In genomic region chr11:13183094-13183825, GRCh38 we compare ENCODE assay signal across 8 cellular contexts.
DNase-seq lines count a peak whose midpoint lies in the region; ATAC-seq and TF ChIP-seq lines count a peak whose summit lies in the region.

No MANE protein-coding gene starts in this region.

- H2AFZ ChIP-seq in DND-41 (ENCODE audit: low read depth, low read length), result no peak overlapping the region
- H2AFZ ChIP-seq in Loucy (ENCODE audit: low read length), result peak overlapping the region; percentile 94

- H3K9me3 ChIP-seq in DND-41 (ENCODE audit: insufficient read depth, low read length, severe bottlenecking) (peaks cover 2% of the 10 kb centered on the region), Loucy (ENCODE audit: insufficient read depth, low read depth, low read length) (peaks cover 1% of the 10 kb centered on the region; the same call in 1 of the 2 replicates), left ventricle myocardium inferior (replicated peaks) (peaks cover 20% of the 10 kb centered on the region)

- H3K79me2 ChIP-seq in DND-41 (ENCODE audit: insufficient read depth, low read length) (no peaks in the 10 kb centered on the region), Loucy (ENCODE audit: insufficient read depth, low read length) (no peaks in the 10 kb centered on the region)

- peak overlapping the region; percentile 26; the same call in 1 of the 2 replicates for H3K4me2 ChIP-seq in DND-41 (ENCODE audit: insufficient read depth, low read length)
- H3K4me2 ChIP-seq in Loucy (ENCODE audit: low read depth, low read length, poor library complexity, severe bottlenecking), result peak overlapping the region; percentile 79

- peaks cover 4% of the 10 kb centered on the region; the same call in 1 of the 2 replicates for H3K4me1 ChIP-seq in DND-41 (ENCODE audit: insufficient read depth, low read length)
- peaks cover 5% of the 10 kb centered on the region for H3K4me1 ChIP-seq in Loucy (ENCODE audit: insufficient read depth, low read length, poor library complexity, severe bottlenecking)
- peaks cover 6% of the 10 kb centered on the region for H3K4me1 ChIP-seq in left ventricle myocardium inferior

- H3K27ac ChIP-seq in DND-41 (ENCODE audit: low read length), result no peak overlapping the region
- peak overlapping the region; percentile 5; the same call in 1 of the 2 replicates for H3K27ac ChIP-seq in VCaP
- H3K27ac ChIP-seq in left ventricle myocardium inferior (replicated peaks), result no peak overlapping the region

- H4K20me1 ChIP-seq in DND-41 (ENCODE audit: insufficient read depth, low read length) (no peaks in the 10 kb centered on the region), Loucy (ENCODE audit: insufficient read depth, low read length, poor library complexity, severe bottlenecking) (no peaks in the 10 kb centered on the region)

- ATAC-seq in DND-41 (ENCODE audit: insufficient read depth, low read depth) (peak; percentile 55; the same call in 2 of the 3 replicates), HG02970 (IDR thresholded peaks at IDR 0.05; ENCODE audit: low FRiP score, unreplicated experiment) (no peak)

- DNase-seq in A172 (ENCODE audit: low spot score) (peak; percentile 46), DND-41 (peak; percentile 10), left ventricle myocardium inferior (no peak), superior temporal gyrus (ENCODE audit: extremely low spot score) (peak; percentile 80), germinal center (ENCODE audit: low spot score) (no peak)

- H3K36me3 ChIP-seq in DND-41 (ENCODE audit: insufficient read depth, low read length), result no peaks in the 10 kb centered on the region
- H3K36me3 ChIP-seq in Loucy (ENCODE audit: insufficient read depth, low read length), result no peaks in the 10 kb centered on the region
- no peaks in the 10 kb centered on the region for H3K36me3 ChIP-seq in left ventricle myocardium inferior

- no peaks in the 10 kb centered on the region for H3F3A ChIP-seq in Loucy (ENCODE audit: low read depth)

- intact Hi-C loops in left ventricle myocardium inferior (cut with micrococcal nuclease), result loop anchor here (10.0 kb wide), 1 partner anchor 218 kb away; no protein-coding TSS in a partner anchor

- H3K9ac ChIP-seq in DND-41 (ENCODE audit: low read depth, low read length) (no peak overlapping the region), Loucy (ENCODE audit: low read depth, low read length, poor library complexity, severe bottlenecking) (no peak overlapping the region)

- TF ChIP-seq CTCF in DND-41 (IDR thresholded peaks at IDR 0.05; ENCODE audit: borderline replicate concordance, extremely low read depth, low read length, poor library complexity, severe bottlenecking) (peak; percentile 70), Loucy (conservative IDR thresholded peaks at IDR 0.05; ENCODE audit: low read length) (peak; percentile 61), VCaP (conservative IDR thresholded peaks at IDR 0.05) (peak; percentile 57), left ventricle myocardium inferior (IDR thresholded peaks at IDR 0.05; ENCODE audit: borderline replicate concordance) (peak; percentile 57)

- H3K4me3 ChIP-seq in DND-41 (ENCODE audit: low read depth in 1 of 2, low read length in 2 of 2) (no peak overlapping the region), Loucy (ENCODE audit: low read length, poor library complexity, severe bottlenecking) (peak overlapping the region; percentile 68), left ventricle myocardium inferior (peak overlapping the region; percentile 49)

- peaks cover 3% of the 10 kb centered on the region for H3K27me3 ChIP-seq in DND-41 (ENCODE audit: insufficient read depth, low read length, poor library complexity)
- H3K27me3 ChIP-seq in Loucy (ENCODE audit: insufficient read depth, low read length, poor library complexity, severe bottlenecking), result no peaks in the 10 kb centered on the region
- H3K27me3 ChIP-seq in left ventricle myocardium inferior (ENCODE audit: low read depth), result peaks cover 2% of the 10 kb centered on the region

- no peaks in the 10 kb centered on the region for H3K9me2 ChIP-seq in Loucy (replicated peaks; ENCODE audit: low read depth, low read length)

Comparison
In these comparisons a context has a peak if more than half of its experiments do, and no peak if none do; other contexts are left out.
1. DNase-seq: peak in A172 (single experiment), DND-41 (single experiment) and superior temporal gyrus (single experiment); none in left ventricle myocardium inferior (single experiment) and germinal center (single experiment).
2. H3K4me3 ChIP-seq: peak in Loucy (single experiment) and left ventricle myocardium inferior (single experiment); none in DND-41 (0 of 2).
3. Peak in every context shown above with its lines, with median percentiles within 50 percentile points of each other: CTCF ChIP-seq.